In genomic region chr22:31621507-31622160, GRCh38 we compare ENCODE assay signal across 17 cellular contexts. TPM values are rescaled to one million over a fixed set of nuclear protein-coding genes. Genes with fewer than 3 reads are reported as not detected.
DNase-seq lines count a peak whose midpoint lies in the region; ATAC-seq and TF ChIP-seq lines count a peak whose summit lies in the region.
"Had no signal": no experiment of that assay in that cellular context is flagged by ENCODE, and none has a peak within 500 bp of the region (broad histone marks: within the 10 kb centered on the region; RNA-seq: fewer than 3 reads in every experiment).

No MANE protein-coding gene starts in this region.

- peak overlapping the region; percentile 73 for H3K27ac Mint-ChIP-seq in activated T-cell treated with anti-CD3 and anti-CD28 coated beads, Interleukin-2, amount 50 U/mL, for 72 hours
- peak overlapping the region; percentile 13 for H3K27ac Mint-ChIP-seq in central memory CD8-positive, alpha-beta T cell (ENCODE audit: low read depth)
- H3K27ac Mint-ChIP-seq in stimulated activated effector memory CD8-positive, alpha-beta T cell treated with anti-CD3 and anti-CD28 coated beads, Interleukin-12 subunit alpha, Interleukin-12 subunit beta, amount 100 ng/mL, for 72 hours = peak overlapping the region; percentile 78
- H3K27ac Mint-ChIP-seq: memory B cell had no signal

- no peak for TF ChIP-seq EP300 in stomach (IDR thresholded peaks at IDR 0.05)

- H3K4me3 ChIP-seq in stomach = no peak overlapping the region
- H3K4me3 ChIP-seq: psoas muscle, smooth muscle cell had no signal

- H3K9me3 ChIP-seq in stomach = no peaks in the 10 kb centered on the region
- H3K9me3 ChIP-seq: psoas muscle had no signal

- WGBS in stomach, 5 donors = 85 to 89% (median 87%) methylated on average over 18 to 20 of the region's 20 CpGs

- POLR2A ChIA-PET in RWPE1 (lab: Yijun Ruan, JAX; ENCODE audit: low non-redundant PET) = no interaction called here

- intact Hi-C loops in stomach (cut with DNase I; ENCODE audit: low total_unique reads) = no loop called here

- H3K27me3 Mint-ChIP-seq in activated T-cell treated with anti-CD3 and anti-CD28 coated beads, Interleukin-2, amount 50 U/mL, for 72 hours (ENCODE audit: low read depth) = no peaks in the 10 kb centered on the region
- no peaks in the 10 kb centered on the region for H3K27me3 Mint-ChIP-seq in activated T-cell treated with anti-CD3 and anti-CD28 coated beads, Interleukin-2, amount 50 U/mL, for 4 hours (ENCODE audit: low read depth)
- H3K27me3 Mint-ChIP-seq in central memory CD8-positive, alpha-beta T cell = no peaks in the 10 kb centered on the region
- H3K27me3 Mint-ChIP-seq: memory B cell had no signal

- peak overlapping the region; percentile 59 for H3K27ac ChIP-seq in RWPE1
- no peak overlapping the region for H3K27ac ChIP-seq in stomach
- H3K27ac ChIP-seq: psoas muscle had no signal

- TF ChIP-seq CTCF in RWPE1 (conservative IDR thresholded peaks at IDR 0.05; ENCODE audit: low read depth) = no peak
- TF ChIP-seq CTCF in stomach (IDR thresholded peaks at IDR 0.05) = no peak

- peaks cover 2 to 10% of the 10 kb centered on the region in 2 donors for H3K36me3 Mint-ChIP-seq in activated T-cell treated with anti-CD3 and anti-CD28 coated beads, Interleukin-2, amount 50 U/mL, for 72 hours (ENCODE audit: insufficient read depth in 2 of 2)
- H3K36me3 Mint-ChIP-seq in activated T-cell treated with anti-CD3 and anti-CD28 coated beads, Interleukin-2, amount 50 U/mL, for 4 hours (ENCODE audit: insufficient read depth) = peaks cover 9% of the 10 kb centered on the region
- peaks cover 51% of the 10 kb centered on the region for H3K36me3 Mint-ChIP-seq in central memory CD8-positive, alpha-beta T cell (ENCODE audit: insufficient read depth)
- peaks cover 90% of the 10 kb centered on the region for H3K36me3 Mint-ChIP-seq in stimulated activated effector memory CD8-positive, alpha-beta T cell treated with anti-CD3 and anti-CD28 coated beads, Interleukin-12 subunit alpha, Interleukin-12 subunit beta, amount 100 ng/mL, for 72 hours

- CTCF ChIA-PET in RWPE1 (lab: Yijun Ruan, JAX) = no interaction called here

- no peak overlapping the region for H3K4me3 Mint-ChIP-seq in activated T-cell treated with anti-CD3 and anti-CD28 coated beads, Interleukin-2, amount 50 U/mL, for 72 hours
- no peak overlapping the region for H3K4me3 Mint-ChIP-seq in activated T-cell treated with anti-CD3 and anti-CD28 coated beads, Interleukin-2, amount 50 U/mL, for 4 hours
- H3K4me3 Mint-ChIP-seq in central memory CD8-positive, alpha-beta T cell = no peak overlapping the region
- H3K4me3 Mint-ChIP-seq in stimulated activated effector memory CD8-positive, alpha-beta T cell treated with anti-CD3 and anti-CD28 coated beads, Interleukin-12 subunit alpha, Interleukin-12 subunit beta, amount 100 ng/mL, for 72 hours = no peak overlapping the region
- H3K4me3 Mint-ChIP-seq: memory B cell had no signal

- no peaks in the 10 kb centered on the region for H3K27me3 ChIP-seq in stomach

- DNase-seq in activated T-cell treated with anti-CD3 and anti-CD28 coated beads, Interleukin-2, amount 50 U/mL, for 72 hours = no peak
- no peak for DNase-seq in activated T-cell treated with anti-CD3 and anti-CD28 coated beads, Interleukin-2, amount 50 U/mL, for 4 hours
- DNase-seq in RWPE1 (ENCODE audit: low spot score) (no peak), NCI-H524 treated with DMSO at 0.1 percent for 48 hours (lab: John Stamatoyannopoulos, UW) (no peak), stomach (no peak)
- DNase-seq in central memory CD8-positive, alpha-beta T cell (ENCODE audit: low spot score in 2 of 2) = no peak
- DNase-seq in stimulated activated effector memory CD8-positive, alpha-beta T cell treated with anti-CD3 and anti-CD28 coated beads, Interleukin-12 subunit alpha, Interleukin-12 subunit beta, amount 100 ng/mL, for 72 hours (ENCODE audit: low spot score in 2 of 2) = no peak
- DNase-seq: activated gamma-delta T cell, cortex of kidney, DND-41, NCI-H1930, NCI-H446 treated with DMSO at 0.1 percent for 48 hours, psoas muscle, SW 1271 had no signal

- peaks cover 40 to 83% (median 73%) of the 10 kb centered on the region in 4 donors for H3K36me3 ChIP-seq in stomach

- H3K9me3 Mint-ChIP-seq in activated T-cell treated with anti-CD3 and anti-CD28 coated beads, Interleukin-2, amount 50 U/mL, for 72 hours = no peaks in the 10 kb centered on the region
- H3K9me3 Mint-ChIP-seq in activated T-cell treated with anti-CD3 and anti-CD28 coated beads, Interleukin-2, amount 50 U/mL, for 4 hours = no peaks in the 10 kb centered on the region
- H3K9me3 Mint-ChIP-seq in central memory CD8-positive, alpha-beta T cell = no peaks in the 10 kb centered on the region
- no peaks in the 10 kb centered on the region for H3K9me3 Mint-ChIP-seq in stimulated activated effector memory CD8-positive, alpha-beta T cell treated with anti-CD3 and anti-CD28 coated beads, Interleukin-12 subunit alpha, Interleukin-12 subunit beta, amount 100 ng/mL, for 72 hours
- H3K9me3 Mint-ChIP-seq: memory B cell had no signal

- H3K4me1 ChIP-seq in stomach = peaks cover 13 to 41% (median 26%) of the 10 kb centered on the region in 4 donors

- TF ChIP-seq POLR2A in stomach (IDR thresholded peaks at IDR 0.05) = no peak

- H3K4me1 Mint-ChIP-seq in activated T-cell treated with anti-CD3 and anti-CD28 coated beads, Interleukin-2, amount 50 U/mL, for 72 hours (ENCODE audit: low read depth) = peaks cover 22% of the 10 kb centered on the region
- peaks cover 17% of the 10 kb centered on the region for H3K4me1 Mint-ChIP-seq in activated T-cell treated with anti-CD3 and anti-CD28 coated beads, Interleukin-2, amount 50 U/mL, for 4 hours (ENCODE audit: low read depth)
- H3K4me1 Mint-ChIP-seq in central memory CD8-positive, alpha-beta T cell = peaks cover 15% of the 10 kb centered on the region
- H3K4me1 Mint-ChIP-seq in stimulated activated effector memory CD8-positive, alpha-beta T cell treated with anti-CD3 and anti-CD28 coated beads, Interleukin-12 subunit alpha, Interleukin-12 subunit beta, amount 100 ng/mL, for 72 hours = peaks cover 28% of the 10 kb centered on the region

- ATAC-seq in activated T-cell treated with anti-CD3 and anti-CD28 coated beads, Interleukin-2, amount 50 U/mL, for 72 hours (replicated peaks in 1 of 2) = peak in 1 of 2 donors; percentile 1
- no peak for ATAC-seq in activated T-cell treated with anti-CD3 and anti-CD28 coated beads, Interleukin-2, amount 50 U/mL, for 4 hours
- ATAC-seq in central memory CD8-positive, alpha-beta T cell (replicated peaks; ENCODE audit: extremely low read depth, poor library complexity, severe bottlenecking) = no peak
- no peak for ATAC-seq in stimulated activated effector memory CD8-positive, alpha-beta T cell treated with anti-CD3 and anti-CD28 coated beads, Interleukin-12 subunit alpha, Interleukin-12 subunit beta, amount 100 ng/mL, for 72 hours
- no peak for ATAC-seq in GM21528 (IDR thresholded peaks at IDR 0.05; ENCODE audit: low FRiP score, unreplicated experiment)
- ATAC-seq: psoas muscle had no signal

RNA-seq across cellular contexts. Expression of gene PISD, which starts 40.4 kb away (rescaled TPM):
- 10 to 100 TPM; 38.0 to 38.5 TPM for total RNA-seq in activated T-cell treated with anti-CD3 and anti-CD28 coated beads, Interleukin-2, amount 50 U/mL, for 72 hours
- total RNA-seq in activated T-cell treated with anti-CD3 and anti-CD28 coated beads, Interleukin-2, amount 50 U/mL, for 4 hours = 100 to 1,000 TPM in 1 of 3 donors, 10 to 100 TPM in 2; 80.0 to 101 (median 81.2) TPM
- 10 to 100 TPM; 10.3 to 99.8 (median 56.2) TPM for total RNA-seq in stomach
- 10 to 100 TPM; 13.9 to 27.4 (median 16.8) TPM for polyA plus RNA-seq in stomach

Comparison
In these comparisons a context has a peak if more than half of its experiments do, and no peak if none do; other contexts are left out.
1. H3K27ac Mint-ChIP-seq: peak in every context shown above with its lines; median percentile 78 in stimulated activated effector memory CD8-positive, alpha-beta T cell treated with anti-CD3 and anti-CD28 coated beads, Interleukin-12 subunit alpha, Interleukin-12 subunit beta, amount 100 ng/mL, for 72 hours; 73 in activated T-cell treated with anti-CD3 and anti-CD28 coated beads, Interleukin-2, amount 50 U/mL, for 72 hours; 13 in central memory CD8-positive, alpha-beta T cell.